1 cellular context compared by ENCODE assay signal in the genomic region with DNA sequence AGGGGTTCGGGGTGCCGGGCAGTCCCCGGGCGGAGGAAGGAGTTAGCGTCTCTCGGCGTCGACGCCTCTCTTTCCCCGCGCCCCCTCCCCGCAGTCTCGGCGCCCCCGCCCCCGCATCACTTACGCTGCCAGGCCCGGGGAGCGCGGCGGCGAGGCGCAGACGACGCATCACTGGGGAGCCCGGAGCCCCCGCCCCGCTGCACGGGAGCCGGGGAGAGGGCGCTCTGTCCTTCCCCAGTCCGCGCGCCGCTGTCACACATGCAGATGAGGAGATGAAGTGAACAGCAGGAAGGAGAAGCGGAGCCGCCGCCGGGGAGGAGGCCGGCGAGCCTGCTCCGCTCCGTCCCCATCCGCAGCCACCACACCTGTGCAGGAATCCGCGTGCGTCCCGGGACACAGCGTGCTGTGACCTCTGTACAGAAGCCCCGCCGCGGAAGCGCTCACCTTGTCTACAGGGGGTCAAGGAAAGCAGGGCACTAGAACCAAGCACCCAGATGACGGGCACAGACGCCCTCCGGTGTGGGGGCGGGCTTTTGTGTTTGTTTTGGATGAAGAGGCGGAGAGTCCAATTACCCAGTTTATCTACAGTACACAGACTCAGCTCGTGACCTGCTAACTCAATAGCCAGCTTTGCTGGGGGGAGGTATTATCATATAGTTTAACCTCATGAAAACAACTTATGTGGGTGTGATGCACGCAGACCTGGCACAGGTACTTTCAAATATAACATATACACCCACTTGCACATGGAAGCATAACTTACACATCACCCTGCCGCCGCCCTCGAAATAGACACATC.
A peak's percentile ranks its signal among the peaks of the same experiment; 100 is the strongest.
TF ChIP-seq lines count a peak whose summit lies in the region.

No MANE protein-coding gene starts in this region.

TF ChIP-seq in HEK293, 187 proteins besides CTCF, POLR2A, EP300 and RAD21 (continued from another document):
- TF ChIP-seq MZF1 (tag by site-specific recombination; IDR thresholded peaks at IDR 0.05; ENCODE audit: borderline replicate concordance) (0 out of 2 replicates have a peak, but pooled peaks have one; percentile 18), ZNF394 (tag by site-specific recombination; IDR thresholded peaks at IDR 0.05; ENCODE audit: borderline replicate concordance) (peak; percentile 83), ZNF501 (tag by site-specific recombination; IDR thresholded peaks at IDR 0.05) (peak; percentile 70), WT1 (tag by site-specific recombination; IDR thresholded peaks at IDR 0.05) (peak; percentile 80), ZNF792 (tag by site-specific recombination; IDR thresholded peaks at IDR 0.05) (0 out of 2 replicates have a peak, but pooled peaks have one; percentile 24), ZNF664 (tag by site-specific recombination; IDR thresholded peaks at IDR 0.05) (peak; percentile 40; the same call in 1 of the 2 replicates), ZXDB (tag by site-specific recombination; IDR thresholded peaks at IDR 0.05) (peak; percentile 52), ZFP69B (tag by site-specific recombination; IDR thresholded peaks at IDR 0.05) (no peak), FEZF1 (tag by site-specific recombination; IDR thresholded peaks at IDR 0.05) (peak; percentile 76), ZNF513 (tag by site-specific recombination; IDR thresholded peaks at IDR 0.05) (0 out of 2 replicates have a peak, but pooled peaks have one; percentile 8), ZNF248 (tag by site-specific recombination; IDR thresholded peaks at IDR 0.05) (no peak), ZBTB20 (tag by site-specific recombination; IDR thresholded peaks at IDR 0.05) (peak; percentile 39; the same call in 1 of the 2 replicates)
- TF ChIP-seq, protein P1, sequence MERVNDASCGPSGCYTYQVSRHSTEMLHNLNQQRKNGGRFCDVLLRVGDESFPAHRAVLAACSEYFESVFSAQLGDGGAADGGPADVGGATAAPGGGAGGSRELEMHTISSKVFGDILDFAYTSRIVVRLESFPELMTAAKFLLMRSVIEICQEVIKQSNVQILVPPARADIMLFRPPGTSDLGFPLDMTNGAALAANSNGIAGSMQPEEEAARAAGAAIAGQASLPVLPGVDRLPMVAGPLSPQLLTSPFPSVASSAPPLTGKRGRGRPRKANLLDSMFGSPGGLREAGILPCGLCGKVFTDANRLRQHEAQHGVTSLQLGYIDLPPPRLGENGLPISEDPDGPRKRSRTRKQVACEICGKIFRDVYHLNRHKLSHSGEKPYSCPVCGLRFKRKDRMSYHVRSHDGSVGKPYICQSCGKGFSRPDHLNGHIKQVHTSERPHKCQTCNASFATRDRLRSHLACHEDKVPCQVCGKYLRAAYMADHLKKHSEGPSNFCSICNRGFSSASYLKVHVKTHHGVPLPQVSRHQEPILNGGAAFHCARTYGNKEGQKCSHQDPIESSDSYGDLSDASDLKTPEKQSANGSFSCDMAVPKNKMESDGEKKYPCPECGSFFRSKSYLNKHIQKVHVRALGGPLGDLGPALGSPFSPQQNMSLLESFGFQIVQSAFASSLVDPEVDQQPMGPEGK (tag by site-specific recombination; IDR thresholded peaks at IDR 0.05) = peak; percentile 85
- TF ChIP-seq, protein P2, sequence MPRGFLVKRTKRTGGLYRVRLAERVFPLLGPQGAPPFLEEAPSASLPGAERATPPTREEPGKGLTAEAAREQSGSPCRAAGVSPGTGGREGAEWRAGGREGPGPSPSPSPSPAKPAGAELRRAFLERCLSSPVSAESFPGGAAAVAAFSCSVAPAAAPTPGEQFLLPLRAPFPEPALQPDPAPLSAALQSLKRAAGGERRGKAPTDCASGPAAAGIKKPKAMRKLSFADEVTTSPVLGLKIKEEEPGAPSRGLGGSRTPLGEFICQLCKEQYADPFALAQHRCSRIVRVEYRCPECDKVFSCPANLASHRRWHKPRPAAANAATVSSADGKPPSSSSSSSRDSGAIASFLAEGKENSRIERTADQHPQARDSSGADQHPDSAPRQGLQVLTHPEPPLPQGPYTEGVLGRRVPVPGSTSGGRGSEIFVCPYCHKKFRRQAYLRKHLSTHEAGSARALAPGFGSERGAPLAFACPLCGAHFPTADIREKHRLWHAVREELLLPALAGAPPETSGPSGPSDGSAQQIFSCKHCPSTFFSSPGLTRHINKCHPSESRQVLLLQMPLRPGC (tag by site-specific recombination; IDR thresholded peaks at IDR 0.05) = peak; percentile 86
